Comparison of ENCODE assay signal across 17 cellular contexts in genomic region chr14:28356819-28357218, GRCh38.
A peak's percentile ranks its signal among the peaks of the same experiment; 100 is the strongest.
DNase-seq lines count a peak whose midpoint lies in the region; ATAC-seq, FAIRE-seq and TF ChIP-seq lines count a peak whose summit lies in the region.
"Had no signal": no experiment of that assay in that cellular context is flagged by ENCODE, and none has a peak within 500 bp of the region (broad histone marks: within the 10 kb centered on the region; RNA-seq: fewer than 3 reads in every experiment).

No MANE protein-coding gene starts in this region.

- in situ Hi-C loops in HepG2 (cut with HindIII; ENCODE audit: extremely low pct_ligation_motif_present, low pct_unique_long_range_greater_than_20kb) = no loop called here

- TF ChIP-seq RAD21 in HepG2 (CRISPR knock-in tag; IDR thresholded peaks at IDR 0.05) = no peak

- intact Hi-C loops in HepG2 (cut with micrococcal nuclease; ENCODE audit: unreplicated experiment) (no loop called here), right lobe of liver (cut with DNase I) (no loop called here), PC-3 (cut with micrococcal nuclease) (no loop called here)

- H3K9me2 ChIP-seq in PC-3 (replicated peaks; ENCODE audit: low read length) = no peaks in the 10 kb centered on the region

- H3K4me2 ChIP-seq in HepG2 (ENCODE audit: low read depth, low read length) = no peak overlapping the region
- no peak overlapping the region for H3K4me2 ChIP-seq in PC-3 (ENCODE audit: low read length)
- H3K4me2 ChIP-seq: GM23338 had no signal

- no peaks in the 10 kb centered on the region for H3F3A ChIP-seq in PC-3 (ENCODE audit: low read length, unreplicated experiment)

- H3K27me3 ChIP-seq in HepG2 (ENCODE audit: control insufficient read depth in 1 of 2, insufficient read depth in 2 of 2, low read length in 2 of 2) = no peaks in the 10 kb centered on the region
- H3K27me3 ChIP-seq in right lobe of liver = no peaks in the 10 kb centered on the region
- H3K27me3 ChIP-seq in PC-3 (ENCODE audit: low read length) = no peaks in the 10 kb centered on the region

- H4K20me1 ChIP-seq in HepG2 (ENCODE audit: insufficient read depth, low read length) (no peaks in the 10 kb centered on the region), PC-3 (ENCODE audit: low read length) (no peaks in the 10 kb centered on the region)

- H3K27ac ChIP-seq in HepG2 (ENCODE audit: extremely low read length, insufficient read depth, low read length) (no peak overlapping the region), right lobe of liver (no peak overlapping the region), PC-3 (ENCODE audit: low read length) (no peak overlapping the region)

- BruUV-seq in HepG2 (replicated peaks; lab: Mats Ljungman, UMichigan) (no TSS peak), PC-3 (replicated peaks; lab: Mats Ljungman, UMichigan) (no TSS peak)

- H2AFZ ChIP-seq in HepG2 (ENCODE audit: low read length) = no peak overlapping the region
- no peak overlapping the region for H2AFZ ChIP-seq in PC-3 (ENCODE audit: low read length)
- H2AFZ ChIP-seq: GM23338 had no signal

- POLR2A ChIA-PET in HepG2 (lab: Yijun Ruan, JAX) = no interaction called here
- POLR2A ChIA-PET in PC-3 (lab: Charles Lee; ENCODE audit: unreplicated experiment) = no interaction called here

- H3K4me3 ChIP-seq in HepG2 (replicated peaks in 1 of 3; ENCODE audit: insufficient read depth in 1 of 3, low read depth in 2 of 3, low read length in 3 of 3) (no peak overlapping the region), right lobe of liver (no peak overlapping the region), PC-3 (ENCODE audit: low read length) (no peak overlapping the region), epithelial cell of esophagus (ENCODE audit: low read length) (no peak overlapping the region)
- H3K4me3 ChIP-seq: GM12878, GM23338 had no signal

- ATAC-seq in HepG2 = no peak
- no peak for ATAC-seq in right lobe of liver
- ATAC-seq in PC-3 = no peak
- ATAC-seq in GM19023 (IDR thresholded peaks at IDR 0.05; ENCODE audit: unreplicated experiment) = no peak
- ATAC-seq in stimulated activated naive CD8-positive, alpha-beta T cell treated with anti-CD3 and anti-CD28 coated beads, Interleukin-15, Interleukin-2, amounts not matched to agents 100 U/mL and 50 U/mL, for 24 hours = no peak
- ATAC-seq: GM12878, GM23338, HCT116 had no signal

- WGBS in HepG2 (ENCODE audit: low lambda C conversion rate) = 2% methylated on average over 1 of the region's 1 CpG
- 6% methylated on average over 1 of the region's 1 CpG for WGBS in right lobe of liver (ENCODE audit: insufficient coverage, low coverage, low lambda C conversion rate, missing lambda C conversion rate)

- CTCF ChIA-PET in HepG2 (lab: Yijun Ruan, JAX; ENCODE audit: low intra/inter-chr PET ratio, low total read pairs) = no interaction called here
- CTCF ChIA-PET in PC-3 (lab: Charles Lee) = no interaction called here

- H3K36me3 ChIP-seq in HepG2 (replicated peaks in 1 of 2; ENCODE audit: control insufficient read depth in 1 of 2, insufficient read depth in 2 of 2, low read length in 2 of 2) = no peaks in the 10 kb centered on the region
- no peaks in the 10 kb centered on the region for H3K36me3 ChIP-seq in right lobe of liver
- peaks cover 14% of the 10 kb centered on the region; the same call in 1 of the 2 replicates for H3K36me3 ChIP-seq in PC-3 (ENCODE audit: low read depth, low read length)

- TF ChIP-seq EP300 in HepG2 (IDR thresholded peaks at IDR 0.05; ENCODE audit: low read depth in 2 of 2, low read length in 2 of 2) (no peak), HepG2 (CRISPR knock-in tag; IDR thresholded peaks at IDR 0.05; ENCODE audit: borderline replicate concordance) (no peak)

- FAIRE-seq in HepG2 (lab: Jason Lieb, UNC) = no peak
- FAIRE-seq: GM12878 had no signal

- H3K9ac ChIP-seq in HepG2 (ENCODE audit: insufficient read depth, low read depth, low read length) (no peak overlapping the region), PC-3 (ENCODE audit: low read length) (no peak overlapping the region)

- TF ChIP-seq CTCF in HepG2 (CRISPR knock-in tag; IDR thresholded peaks at IDR 0.05) = no peak
- no peak for TF ChIP-seq CTCF in right lobe of liver (IDR thresholded peaks at IDR 0.05)
- no peak for TF ChIP-seq CTCF in PC-3 (conservative IDR thresholded peaks at IDR 0.05; ENCODE audit: low read depth, low read length)
- no peak for TF ChIP-seq CTCF in epithelial cell of esophagus (IDR thresholded peaks at IDR 0.05; ENCODE audit: insufficient read depth, low read depth, low read length, missing control alignments)

- TF ChIP-seq POLR2A in HepG2 (IDR thresholded peaks at IDR 0.05; ENCODE audit: insufficient read depth in 1 of 2, low read depth in 2 of 2, low read length in 2 of 2) = no peak
- no peak for TF ChIP-seq POLR2A in right lobe of liver (IDR thresholded peaks at IDR 0.05)

- H3K79me2 ChIP-seq in HepG2 (ENCODE audit: insufficient read depth, low read length) = no peaks in the 10 kb centered on the region
- no peaks in the 10 kb centered on the region for H3K79me2 ChIP-seq in PC-3 (ENCODE audit: low read length)

- H3K4me1 ChIP-seq in HepG2 (ENCODE audit: insufficient read depth, low read length) (no peaks in the 10 kb centered on the region), right lobe of liver (no peaks in the 10 kb centered on the region), PC-3 (ENCODE audit: insufficient read depth, low read length) (no peaks in the 10 kb centered on the region)

- H3K9me3 ChIP-seq in HepG2 (ENCODE audit: low read length) = peaks cover 95% of the 10 kb centered on the region
- H3K9me3 ChIP-seq in right lobe of liver = no peaks in the 10 kb centered on the region
- peaks cover 11% of the 10 kb centered on the region; the same call in 1 of the 2 replicates for H3K9me3 ChIP-seq in PC-3 (ENCODE audit: low read length)

- DNase-seq in HepG2 (ENCODE audit: low spot score) (no peak), right lobe of liver (no peak), PC-3 (peak; percentile 27), epithelial cell of esophagus (ENCODE audit: low read depth) (peak; percentile 16)
- DNase-seq in stimulated activated naive CD8-positive, alpha-beta T cell treated with anti-CD3 and anti-CD28 coated beads, Interleukin-15, Interleukin-2, amounts not matched to agents 100 U/mL and 50 U/mL, for 24 hours = no peak
- DNase-seq: C1 segment of cervical spinal cord; Calu3; CD4-positive, alpha-beta memory T cell; COR-L47; DMS79; EL; GDM1; H9 had no signal

TF ChIP-seq in HepG2, 621 proteins besides CTCF, POLR2A, EP300 and RAD21:
- TF ChIP-seq MED1 (CRISPR knock-in tag; IDR thresholded peaks at IDR 0.05) = no peak
- no peak for TF ChIP-seq SNAPC5 (CRISPR knock-in tag; IDR thresholded peaks at IDR 0.05; ENCODE audit: borderline replicate concordance)
- no peak for TF ChIP-seq KMT2A (CRISPR knock-in tag; IDR thresholded peaks at IDR 0.05)
- TF ChIP-seq CEBPB (IDR thresholded peaks at IDR 0.05; ENCODE audit: borderline replicate concordance, low read depth, low read length) = peak; percentile 83; the same call in 1 of the 2 replicates
TF ChIP-seq in HepG2: peak in this region for 1.

Comparison
In these comparisons a context has a peak if more than half of its experiments do, and no peak if none do; other contexts are left out.
1. DNase-seq: peak in PC-3 (single experiment) and epithelial cell of esophagus (single experiment); none in HepG2 (single experiment), right lobe of liver (0 of 3) and stimulated activated naive CD8-positive, alpha-beta T cell treated with anti-CD3 and anti-CD28 coated beads, Interleukin-15, Interleukin-2, amounts not matched to agents 100 U/mL and 50 U/mL, for 24 hours (single experiment).